ENCODE assay signal across 20 cellular contexts in genomic region chr1:206039046-206039929, GRCh38. TPM values are rescaled to one million over a fixed set of nuclear protein-coding genes. Genes with fewer than 3 reads are reported as not detected.
DNase-seq lines count a peak whose midpoint lies in the region; ATAC-seq, FAIRE-seq and TF ChIP-seq lines count a peak whose summit lies in the region.
"Had no signal": no experiment of that assay in that cellular context is flagged by ENCODE, and none has a peak within 500 bp of the region (broad histone marks: within the 10 kb centered on the region; RNA-seq: fewer than 3 reads in every experiment).

No MANE protein-coding gene starts in this region.

- TF ChIP-seq EP300 in GM12878 (IDR thresholded peaks at IDR 0.05; ENCODE audit: borderline replicate concordance in 1 of 2, control insufficient read depth in 1 of 2, low read depth in 2 of 2, low read length in 2 of 2): no peak

- intact Hi-C loops in GM12878 (cut with micrococcal nuclease; ENCODE audit: unreplicated experiment) (no loop called here), spleen (cut with DNase I; ENCODE audit: low total_unique reads) (no loop called here)
- intact Hi-C loops in activated CD8-positive, alpha-beta T cell treated with anti-CD3 and anti-CD28 coated beads for 36 hours (cut with micrococcal nuclease): no loop called here

- H3K4me1 ChIP-seq in GM12878 (ENCODE audit: control insufficient read depth, insufficient read depth, low read length) (peaks cover 54% of the 10 kb centered on the region), spleen (peaks cover 10 to 97% (median 52%) of the 10 kb centered on the region in 6 donors)
- H3K4me1 ChIP-seq: left ventricle myocardium inferior, prostate gland had no signal

- POLR2A ChIA-PET in GM12878 (lab: Charles Lee): interaction anchor here (0.6 to 0.7 kb wide), 2 partner anchors 11 to 34 kb away, joined by 3 to 4 read pairs; no protein-coding TSS in a partner anchor
- POLR2A ChIA-PET in activated CD8-positive, alpha-beta T cell treated with anti-CD3 and anti-CD28 coated beads for 36 hours (lab: Charles Lee): no interaction called here

- peak; percentile 22; the same call in 1 of the 3 replicates for ATAC-seq in GM12878
- ATAC-seq in activated CD8-positive, alpha-beta T cell treated with anti-CD3 and anti-CD28 coated beads for 36 hours: no peak

- no peak overlapping the region for H3K27ac Mint-ChIP-seq in activated CD8-positive, alpha-beta T cell treated with anti-CD3 and anti-CD28 coated beads for 36 hours
- H3K27ac Mint-ChIP-seq: endodermal cell had no signal

- peak overlapping the region; percentile 19 for H3K4me2 ChIP-seq in GM12878 (ENCODE audit: control insufficient read depth, insufficient read depth)

- 31% methylated on average over 7 of the region's 7 CpGs for WGBS in GM12878 (ENCODE audit: insufficient coverage, insufficient replicate concordance, low lambda C conversion rate, missing lambda C conversion rate)
- 33 to 49% (median 36%) methylated on average over 7 of the region's 7 CpGs for WGBS in spleen, 5 donors

- 0 out of 2 replicates have a peak overlapping the region, but pooled peaks have one; percentile 12 for H3K4me3 ChIP-seq in GM12878
- H3K4me3 ChIP-seq in spleen: peak overlapping the region in 1 of 8 donors; percentile 31
- H3K4me3 ChIP-seq: left ventricle myocardium inferior, prostate gland had no signal

- H3K9me3 Mint-ChIP-seq in activated CD8-positive, alpha-beta T cell treated with anti-CD3 and anti-CD28 coated beads for 36 hours: no peaks in the 10 kb centered on the region
- H3K9me3 Mint-ChIP-seq: endodermal cell had no signal

- TF ChIP-seq CTCF in GM12878 (IDR thresholded peaks at IDR 0.05 in 2 of 3, conservative IDR thresholded peaks at IDR 0.05 in 1 of 3; ENCODE audit: control insufficient read depth in 2 of 3, extremely low read depth in 1 of 3, insufficient read depth in 1 of 3, low read depth in 3 of 3, low read length in 3 of 3): no peak
- TF ChIP-seq CTCF in spleen (IDR thresholded peaks at IDR 0.05 in 8 of 11, conservative IDR thresholded peaks at IDR 0.05 in 3 of 11): no peak
- TF ChIP-seq CTCF in activated CD8-positive, alpha-beta T cell treated with anti-CD3 and anti-CD28 coated beads for 36 hours (IDR thresholded peaks at IDR 0.05): no peak

- no TSS peak for BruUV-seq in GM12878 (replicated peaks; lab: Mats Ljungman, UMichigan)

- DNase-seq in GM18507 (ENCODE audit: extremely low spot score, insufficient read length, low read depth) (no peak), NCI-H1436 (lab: John Stamatoyannopoulos, UW) (peak; percentile 25), GM12878 (ENCODE audit: low read depth, low spot score) (no peak), spleen (no peak), T1000 (lab: John Stamatoyannopoulos, UW) (no peak), NCI-H2081 treated with DMSO at 0.1 percent for 48 hours (lab: John Stamatoyannopoulos, UW) (no peak)
- DNase-seq in activated CD8-positive, alpha-beta T cell treated with anti-CD3 and anti-CD28 coated beads for 36 hours: no peak
- DNase-seq: activated T-cell treated with anti-CD3 and anti-CD28 coated beads, Interleukin-2, amount 50 U/mL, for 1 hour; C1 segment of cervical spinal cord; caudate nucleus; DMS79; endodermal cell; left ventricle myocardium inferior; NCI-H1930; substantia nigra had no signal

- H3K36me3 Mint-ChIP-seq in activated CD8-positive, alpha-beta T cell treated with anti-CD3 and anti-CD28 coated beads for 36 hours (ENCODE audit: low read depth): no peaks in the 10 kb centered on the region

- H3K4me3 Mint-ChIP-seq in activated CD8-positive, alpha-beta T cell treated with anti-CD3 and anti-CD28 coated beads for 36 hours: no peak overlapping the region
- H3K4me3 Mint-ChIP-seq: endodermal cell had no signal

- H3K9ac ChIP-seq in GM12878 (ENCODE audit: control insufficient read depth, insufficient read depth, low read length): no peak overlapping the region

- TF ChIP-seq POLR2A in GM12878 (IDR thresholded peaks at IDR 0.05; ENCODE audit: low read depth, low read length): no peak
- TF ChIP-seq POLR2A in spleen (IDR thresholded peaks at IDR 0.05): no peak

- H3K79me2 ChIP-seq in GM12878 (ENCODE audit: control insufficient read depth, insufficient read depth, low read length): peaks cover 15% of the 10 kb centered on the region

- RAD21 ChIA-PET in GM12878 (lab: Charles Lee; ENCODE audit: unreplicated experiment): interaction anchor here (1.0 to 2.3 kb wide), 3 partner anchors 9 to 67 kb away, joined by 3 to 13 read pairs (median 7); no protein-coding TSS in a partner anchor

- H4K20me1 ChIP-seq in GM12878 (ENCODE audit: control insufficient read depth, insufficient read depth): no peaks in the 10 kb centered on the region

- in situ Hi-C loops in GM12878 (cut with MboI): no loop called here

- peak overlapping the region; percentile 34; the same call in 1 of the 2 replicates for H3K27ac ChIP-seq in GM12878 (ENCODE audit: control insufficient read depth, insufficient read depth)
- peak overlapping the region; percentile 33 to 84 (median 62) for H3K27ac ChIP-seq in spleen
- H3K27ac ChIP-seq: left ventricle myocardium inferior, prostate gland had no signal

- H3K36me3 ChIP-seq in GM12878 (ENCODE audit: control insufficient read depth in 2 of 2, insufficient read depth in 2 of 2, low read length in 1 of 2) (no peaks in the 10 kb centered on the region; a peak in 1 of 4 replicates), spleen (no peaks in the 10 kb centered on the region)
- H3K36me3 ChIP-seq: left ventricle myocardium inferior, prostate gland had no signal

- peaks cover 16% of the 10 kb centered on the region for H3K4me1 Mint-ChIP-seq in activated CD8-positive, alpha-beta T cell treated with anti-CD3 and anti-CD28 coated beads for 36 hours (ENCODE audit: low read depth)

- CTCF ChIA-PET in GM12878 (lab: Yijun Ruan, JAX): interaction anchor here (0.7 to 3.0 kb wide), 5 partner anchors 9 to 249 kb away, joined by 3 to 20 read pairs (median 4); no protein-coding TSS in a partner anchor
- CTCF ChIA-PET in activated CD8-positive, alpha-beta T cell treated with anti-CD3 and anti-CD28 coated beads for 36 hours (lab: Charles Lee): interaction anchor here (0.7 to 1.1 kb wide), 3 partner anchors 9 to 14 kb away, joined by 3 to 4 read pairs (median 3); no protein-coding TSS in a partner anchor

- no peaks in the 10 kb centered on the region for H3K9me3 ChIP-seq in GM12878 (replicated peaks; ENCODE audit: control insufficient read depth, insufficient read depth, low read length)
- H3K9me3 ChIP-seq in spleen: no peaks in the 10 kb centered on the region
- H3K9me3 ChIP-seq: left ventricle myocardium inferior, prostate gland had no signal

- SMC1A ChIA-PET in GM12878 (lab: Charles Lee; ENCODE audit: uncharacterized antibody, unreplicated experiment): interaction anchor here (0.6 to 3.6 kb wide), 6 partner anchors 9 to 66 kb away, joined by 4 to 19 read pairs (median 6); no protein-coding TSS in a partner anchor

- FAIRE-seq in GM18507 (lab: Jason Lieb, UNC): peak; percentile 18
- peak; percentile 57 for FAIRE-seq in GM12878 (lab: Jason Lieb, UNC)

- H3K27me3 Mint-ChIP-seq in activated CD8-positive, alpha-beta T cell treated with anti-CD3 and anti-CD28 coated beads for 36 hours: peaks cover 20% of the 10 kb centered on the region

- no peak for TF ChIP-seq RAD21 in GM12878 (IDR thresholded peaks at IDR 0.05; ENCODE audit: insufficient read depth, low read depth, low read length)

- peak overlapping the region; percentile 11 for H2AFZ ChIP-seq in GM12878 (ENCODE audit: control insufficient read depth, low read depth, low read length)

- H3K27me3 ChIP-seq in GM12878 (replicated peaks in 1 of 2; ENCODE audit: control insufficient read depth in 2 of 2, insufficient read depth in 2 of 2, low read length in 1 of 2): no peaks in the 10 kb centered on the region; a peak in 1 of 4 replicates
- H3K27me3 ChIP-seq in spleen (replicated peaks in 1 of 7): no peaks in the 10 kb centered on the region

RNA-seq across cellular contexts. Expression of gene RHEX, which starts 13.7 kb away (rescaled TPM):
- 4.2 and 5.3 TPM in 2 replicates for total RNA-seq in GM12878 (2013; cell fraction: nucleolus; rRNA removed)
- total RNA-seq in GM12878 (2014; rRNA removed): 5.1 and 5.7 TPM in 2 replicates
- total RNA-seq in GM12878 (2014; rRNA removed; fragmentation: Illumina TruSeq; extraction: Trizol): 5.8 and 6.0 TPM in 2 replicates
- total RNA-seq in GM12878 (2021): 7.7 and 11.4 TPM in 2 replicates
- 3.3 TPM for polyA plus RNA-seq in GM12878 (2011; ENCODE audit: low read depth)
- polyA plus RNA-seq in GM12878 (2011; rRNA removed): 2.4 and 2.8 TPM in 2 replicates
- polyA plus RNA-seq in GM12878 (2011; cell fraction: cytosol; rRNA removed): 1.5 and 1.6 TPM in 2 replicates
- 11.0 and 17.7 TPM in 2 replicates for polyA plus RNA-seq in GM12878 (2011; cell fraction: nucleus; rRNA removed)
- polyA plus RNA-seq in GM12878 (2012): 2.5 and 7.6 TPM in 2 replicates
- polyA plus RNA-seq in GM12878 (2014; fragmentation: Illumina TruSeq; extraction: Trizol): 5.6 and 7.3 TPM in 2 replicates
- polyA plus RNA-seq in GM12878 (2014; fragmentation: Nextera tagmentation; extraction: Ambion mirVana): 1 to 10 TPM; 5.7 TPM
- polyA plus RNA-seq in GM12878 (2014; rRNA removed): 3.9 and 5.5 TPM in 2 replicates
- polyA plus RNA-seq in GM12878 (2016; fragmentation: Nextera tagmentation; extraction: Ambion mirVana): 1 to 10 TPM; 3.5 to 3.9 TPM
- polyA minus RNA-seq in GM12878 (2011; rRNA and poly(A)+ RNA removed): 4.0 and 5.3 TPM in 2 replicates
- polyA minus RNA-seq in GM12878 (2011; cell fraction: cytosol; rRNA and poly(A)+ RNA removed): 1.1 and 1.4 TPM in 2 replicates
- polyA minus RNA-seq in GM12878 (2011; cell fraction: nucleus; rRNA and poly(A)+ RNA removed): 7.9 and 10.5 TPM in 2 replicates
- total RNA-seq in spleen: 1 to 10 TPM in 6 of 7 donors, under 1 TPM in 1; 0.94 to 6.2 (median 3.4) TPM
- 1 to 10 TPM in 2 of 3 donors, under 1 TPM in 1; 0.91 to 3.3 (median 1.2) TPM for polyA plus RNA-seq in spleen
- total RNA-seq in activated CD8-positive, alpha-beta T cell treated with anti-CD3 and anti-CD28 coated beads for 36 hours: not detected
- total RNA-seq: endodermal cell; fibroblast of villous mesenchyme; myocyte; RPMI7951; T-helper 2 cell treated with Interferon-gamma antibody and Interleukin-4, amounts not matched to agents 100 ng/mL and 5 ng/mL, for 36 hours had no signal

RNA-seq across cellular contexts. Expression of gene CTSE, which starts 15.6 kb away (rescaled TPM):
- not detected in 2 replicates for total RNA-seq in GM12878 (2013; cell fraction: nucleolus; rRNA removed)
- total RNA-seq in GM12878 (2014; rRNA removed): not detected in 2 replicates
- total RNA-seq in GM12878 (2014; rRNA removed; fragmentation: Illumina TruSeq; extraction: Trizol): not detected in 2 replicates
- 0.26 TPM in 1 of 2 replicates, not detected in the other for total RNA-seq in GM12878 (2021)
- polyA plus RNA-seq in GM12878 (2011; ENCODE audit: low read depth): not detected
- polyA plus RNA-seq in GM12878 (2011; rRNA removed): not detected in 2 replicates
- polyA plus RNA-seq in GM12878 (2011; cell fraction: cytosol; rRNA removed): not detected in 2 replicates
- polyA plus RNA-seq in GM12878 (2011; cell fraction: nucleus; rRNA removed): not detected in 2 replicates
- polyA plus RNA-seq in GM12878 (2012): not detected in 2 replicates
- polyA plus RNA-seq in GM12878 (2014; fragmentation: Illumina TruSeq; extraction: Trizol): not detected in 2 replicates
- polyA plus RNA-seq in GM12878 (2014; fragmentation: Nextera tagmentation; extraction: Ambion mirVana): not detected
- not detected in 2 replicates for polyA plus RNA-seq in GM12878 (2014; rRNA removed)
- not detected for polyA plus RNA-seq in GM12878 (2016; fragmentation: Nextera tagmentation; extraction: Ambion mirVana)
- not detected in 2 replicates for polyA minus RNA-seq in GM12878 (2011; rRNA and poly(A)+ RNA removed)
- not detected in 2 replicates for polyA minus RNA-seq in GM12878 (2011; cell fraction: cytosol; rRNA and poly(A)+ RNA removed)
- not detected in 2 replicates for polyA minus RNA-seq in GM12878 (2011; cell fraction: nucleus; rRNA and poly(A)+ RNA removed)
- total RNA-seq in spleen: under 1 TPM in 2 of 7 donors, not detected in 5; 0.40 to 0.66 TPM
- polyA plus RNA-seq in spleen: under 1 TPM; 0.06 to 0.11 (median 0.09) TPM
- not detected for total RNA-seq in activated CD8-positive, alpha-beta T cell treated with anti-CD3 and anti-CD28 coated beads for 36 hours
- total RNA-seq: fibroblast of villous mesenchyme; left ventricle myocardium inferior; myocyte; prostate gland; T-helper 2 cell treated with Interferon-gamma antibody and Interleukin-4, amounts not matched to agents 100 ng/mL and 5 ng/mL, for 36 hours had no signal

RNA-seq across cellular contexts. Expression of gene RAB7B, which starts 36.1 kb away (rescaled TPM):
- not detected in 2 replicates for total RNA-seq in GM12878 (2013; cell fraction: nucleolus; rRNA removed)
- total RNA-seq in GM12878 (2014; rRNA removed): not detected in 2 replicates
- not detected in 2 replicates for total RNA-seq in GM12878 (2014; rRNA removed; fragmentation: Illumina TruSeq; extraction: Trizol)
- total RNA-seq in GM12878 (2021): not detected in 2 replicates
- not detected for polyA plus RNA-seq in GM12878 (2011; ENCODE audit: low read depth)
- not detected in 2 replicates for polyA plus RNA-seq in GM12878 (2011; rRNA removed)
- not detected in 2 replicates for polyA plus RNA-seq in GM12878 (2011; cell fraction: cytosol; rRNA removed)
- polyA plus RNA-seq in GM12878 (2011; cell fraction: nucleus; rRNA removed): not detected in 2 replicates
- not detected in 2 replicates for polyA plus RNA-seq in GM12878 (2012)
- not detected in 2 replicates for polyA plus RNA-seq in GM12878 (2014; fragmentation: Illumina TruSeq; extraction: Trizol)
- polyA plus RNA-seq in GM12878 (2014; fragmentation: Nextera tagmentation; extraction: Ambion mirVana): not detected
- polyA plus RNA-seq in GM12878 (2014; rRNA removed): 0.05 TPM in 1 of 2 replicates, not detected in the other
- polyA plus RNA-seq in GM12878 (2016; fragmentation: Nextera tagmentation; extraction: Ambion mirVana): under 1 TPM in 1 of 2 experiments, not detected in 1; 0.09 TPM
- polyA minus RNA-seq in GM12878 (2011; rRNA and poly(A)+ RNA removed): not detected in 2 replicates
- not detected in 2 replicates for polyA minus RNA-seq in GM12878 (2011; cell fraction: cytosol; rRNA and poly(A)+ RNA removed)
- polyA minus RNA-seq in GM12878 (2011; cell fraction: nucleus; rRNA and poly(A)+ RNA removed): not detected in 2 replicates
- total RNA-seq in spleen: 1 to 10 TPM in 6 of 7 donors, under 1 TPM in 1; 0.34 to 3.2 (median 2.6) TPM
- 1 to 10 TPM in 1 of 3 donors, under 1 TPM in 2; 0.67 to 2.0 (median 0.85) TPM for polyA plus RNA-seq in spleen
- total RNA-seq in activated CD8-positive, alpha-beta T cell treated with anti-CD3 and anti-CD28 coated beads for 36 hours: not detected
- total RNA-seq: endodermal cell; T-helper 2 cell treated with Interferon-gamma antibody and Interleukin-4, amounts not matched to agents 100 ng/mL and 5 ng/mL, for 36 hours had no signal
